Comparison of ENCODE assay signal across 1 cellular context in the genomic region with DNA sequence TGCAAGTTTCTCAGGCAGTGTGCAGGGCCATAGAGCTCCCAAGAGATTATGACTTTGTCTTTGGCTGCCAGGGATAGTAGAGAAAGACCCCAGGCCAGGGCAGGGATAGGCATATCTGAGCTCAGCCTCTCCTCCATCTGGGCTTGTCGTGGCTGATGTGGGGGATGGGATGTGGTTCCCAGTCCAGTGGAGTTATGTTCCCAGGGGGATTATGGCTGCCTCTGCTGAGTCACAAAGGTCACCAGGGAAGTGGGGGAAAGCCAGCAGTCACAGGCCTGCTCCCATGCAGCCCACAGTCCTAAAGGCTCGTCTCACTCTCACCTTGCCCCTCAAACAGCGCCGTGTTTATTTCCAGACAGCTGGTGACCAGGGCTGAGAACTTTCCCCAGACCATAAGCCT.
TF ChIP-seq lines count a peak whose summit lies in the region.

No MANE protein-coding gene starts in this region.

TF ChIP-seq in GM12878, 131 proteins besides CTCF, POLR2A, EP300 and RAD21:
- TF ChIP-seq MEF2B (IDR thresholded peaks at IDR 0.05; ENCODE audit: partially characterized antibody, poor library complexity, severe bottlenecking) (peak; percentile 50), TAF1 (IDR thresholded peaks at IDR 0.05; ENCODE audit: borderline replicate concordance, low read depth, low read length) (no peak)
- TF ChIP-seq, protein P1, sequence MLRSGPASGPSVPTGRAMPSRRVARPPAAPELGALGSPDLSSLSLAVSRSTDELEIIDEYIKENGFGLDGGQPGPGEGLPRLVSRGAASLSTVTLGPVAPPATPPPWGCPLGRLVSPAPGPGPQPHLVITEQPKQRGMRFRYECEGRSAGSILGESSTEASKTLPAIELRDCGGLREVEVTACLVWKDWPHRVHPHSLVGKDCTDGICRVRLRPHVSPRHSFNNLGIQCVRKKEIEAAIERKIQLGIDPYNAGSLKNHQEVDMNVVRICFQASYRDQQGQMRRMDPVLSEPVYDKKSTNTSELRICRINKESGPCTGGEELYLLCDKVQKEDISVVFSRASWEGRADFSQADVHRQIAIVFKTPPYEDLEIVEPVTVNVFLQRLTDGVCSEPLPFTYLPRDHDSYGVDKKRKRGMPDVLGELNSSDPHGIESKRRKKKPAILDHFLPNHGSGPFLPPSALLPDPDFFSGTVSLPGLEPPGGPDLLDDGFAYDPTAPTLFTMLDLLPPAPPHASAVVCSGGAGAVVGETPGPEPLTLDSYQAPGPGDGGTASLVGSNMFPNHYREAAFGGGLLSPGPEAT (IDR thresholded peaks at IDR 0.05; ENCODE audit: low read depth), result no peak
